Comparison of ENCODE assay signal across 21 cellular contexts in genomic region chr15:42069496-42070275, GRCh38. TPM values are rescaled to one million over a fixed set of nuclear protein-coding genes. Genes with fewer than 3 reads are reported as not detected.
DNase-seq lines count a peak whose midpoint lies in the region; ATAC-seq and TF ChIP-seq lines count a peak whose summit lies in the region.
"Had no signal": no experiment of that assay in that cellular context is flagged by ENCODE, and none has a peak within 500 bp of the region (broad histone marks: within the 10 kb centered on the region; RNA-seq: fewer than 3 reads in every experiment).

No MANE protein-coding gene starts in this region.

- TF ChIP-seq CTCF in nephron progenitor cell (IDR thresholded peaks at IDR 0.05) (no peak), suprapubic skin (IDR thresholded peaks at IDR 0.05) (no peak)

- peaks cover 33% of the 10 kb centered on the region for H3K4me1 Mint-ChIP-seq in nephron progenitor cell
- H3K4me1 Mint-ChIP-seq in activated T-helper 2 cell treated with anti-CD3 and anti-CD28 coated beads, Interferon-gamma antibody, Interleukin-2, Interleukin-4, amounts not matched to agents 10 μg/mL and 5 μg/mL and 100 μg/mL, durations not matched to agents 14 hours and 24 hours and 36 hours (ENCODE audit: low read depth) = peaks cover 2% of the 10 kb centered on the region

- peaks cover 10% of the 10 kb centered on the region for H3K4me1 ChIP-seq in suprapubic skin

- H3K4me3 Mint-ChIP-seq in nephron progenitor cell = no peak overlapping the region
- no peak overlapping the region for H3K4me3 Mint-ChIP-seq in activated T-helper 2 cell treated with anti-CD3 and anti-CD28 coated beads, Interferon-gamma antibody, Interleukin-2, Interleukin-4, amounts not matched to agents 10 μg/mL and 5 μg/mL and 100 μg/mL, durations not matched to agents 14 hours and 24 hours and 36 hours (ENCODE audit: low read depth)
- H3K4me3 Mint-ChIP-seq: CD14-positive monocyte, HFFc6 had no signal

- no peak for TF ChIP-seq EP300 in suprapubic skin (IDR thresholded peaks at IDR 0.05)

- ATAC-seq in GM19463 (IDR thresholded peaks at IDR 0.05; ENCODE audit: unreplicated experiment) = no peak

- H3K36me3 Mint-ChIP-seq in nephron progenitor cell (ENCODE audit: low read depth) = no peaks in the 10 kb centered on the region
- H3K36me3 Mint-ChIP-seq in activated T-helper 2 cell treated with anti-CD3 and anti-CD28 coated beads, Interferon-gamma antibody, Interleukin-2, Interleukin-4, amounts not matched to agents 10 μg/mL and 5 μg/mL and 100 μg/mL, durations not matched to agents 14 hours and 24 hours and 36 hours (ENCODE audit: low read depth) = no peaks in the 10 kb centered on the region
- H3K36me3 Mint-ChIP-seq: CD14-positive monocyte had no signal

- peaks cover 14% of the 10 kb centered on the region for H3K9me3 Mint-ChIP-seq in nephron progenitor cell
- no peaks in the 10 kb centered on the region for H3K9me3 Mint-ChIP-seq in activated T-helper 2 cell treated with anti-CD3 and anti-CD28 coated beads, Interferon-gamma antibody, Interleukin-2, Interleukin-4, amounts not matched to agents 10 μg/mL and 5 μg/mL and 100 μg/mL, durations not matched to agents 14 hours and 24 hours and 36 hours

- no peak overlapping the region for H3K4me3 ChIP-seq in suprapubic skin

- intact Hi-C loops in activated T-helper 2 cell treated with anti-CD3 and anti-CD28 coated beads, Interferon-gamma antibody, Interleukin-2, Interleukin-4, amounts not matched to agents 10 μg/mL and 5 μg/mL and 100 μg/mL, durations not matched to agents 14 hours and 24 hours and 36 hours (cut with micrococcal nuclease) = loop anchor here (5.0 kb wide), 1 partner anchor 68 kb away; no protein-coding TSS in a partner anchor

- DNase-seq in activated CD4-positive, CD25-positive, alpha-beta regulatory T cell treated with anti-CD3 and anti-CD28 coated beads, Interleukin-2, amount 50 U/mL, for 72 hours = peak; percentile 19
- DNase-seq in activated CD4-positive, CD25-positive, alpha-beta regulatory T cell (lab: John Stamatoyannopoulos, UW) = no peak
- DNase-seq in cerebellum (ENCODE audit: low spot score) = peak; percentile 53
- DNase-seq in nephron progenitor cell = no peak
- peak; percentile 49 to 72 for DNase-seq in suprapubic skin (ENCODE audit: low spot score in 2 of 2)
- DNase-seq in activated T-helper 2 cell treated with anti-CD3 and anti-CD28 coated beads, Interferon-gamma antibody, Interleukin-2, Interleukin-4, amounts not matched to agents 10 μg/mL and 5 μg/mL and 100 μg/mL, durations not matched to agents 14 hours and 24 hours and 36 hours (ENCODE audit: low spot score) = no peak
- no peak for DNase-seq in EL
- DNase-seq: 8988T, DMS153, HFFc6, KBM-7, NCI-H1694 treated with DMSO at 0.1 percent for 48 hours, NCI-H2107, NCI-H510A, NCI-H774, OCI-M1, SHP77 treated with DMSO at 0.1 percent for 48 hours had no signal

- TF ChIP-seq POLR2A in suprapubic skin (IDR thresholded peaks at IDR 0.05) = no peak

- peaks cover 25% of the 10 kb centered on the region for H3K27me3 Mint-ChIP-seq in nephron progenitor cell (ENCODE audit: low read depth, poor library complexity)
- peaks cover 18% of the 10 kb centered on the region for H3K27me3 Mint-ChIP-seq in activated T-helper 2 cell treated with anti-CD3 and anti-CD28 coated beads, Interferon-gamma antibody, Interleukin-2, Interleukin-4, amounts not matched to agents 10 μg/mL and 5 μg/mL and 100 μg/mL, durations not matched to agents 14 hours and 24 hours and 36 hours (ENCODE audit: low read depth)

- H3K36me3 ChIP-seq in suprapubic skin = no peaks in the 10 kb centered on the region

- no peak overlapping the region for H3K27ac ChIP-seq in suprapubic skin

- H3K9me3 ChIP-seq in suprapubic skin = no peaks in the 10 kb centered on the region

- no peaks in the 10 kb centered on the region for H3K27me3 ChIP-seq in suprapubic skin

- H3K27ac Mint-ChIP-seq in nephron progenitor cell = peak overlapping the region; percentile 10
- H3K27ac Mint-ChIP-seq in activated T-helper 2 cell treated with anti-CD3 and anti-CD28 coated beads, Interferon-gamma antibody, Interleukin-2, Interleukin-4, amounts not matched to agents 10 μg/mL and 5 μg/mL and 100 μg/mL, durations not matched to agents 14 hours and 24 hours and 36 hours = no peak overlapping the region
- H3K27ac Mint-ChIP-seq: HFFc6 had no signal

- 91% methylated on average over 6 of the region's 17 CpGs for WGBS in suprapubic skin

RNA-seq across cellular contexts. Expression of gene PLA2G4D, which starts 24.7 kb away (rescaled TPM):
- 0.09 TPM for total RNA-seq in cerebellum
- total RNA-seq in suprapubic skin = 10 to 100 TPM; 15.0 to 29.6 (median 24.4) TPM
- not detected in 2 replicates for total RNA-seq in activated T-helper 2 cell treated with anti-CD3 and anti-CD28 coated beads, Interferon-gamma antibody, Interleukin-2, Interleukin-4, amounts not matched to agents 10 μg/mL and 5 μg/mL and 100 μg/mL, durations not matched to agents 14 hours and 24 hours and 36 hours
- total RNA-seq: H4, HFFc6, RPMI7951 had no signal

RNA-seq across cellular contexts. Expression of gene PLA2G4E, which starts 48.8 kb away (rescaled TPM):
- total RNA-seq in cerebellum (not detected), suprapubic skin (100 to 1,000 TPM in 1 of 4 donors, 10 to 100 TPM in 3; 47.9 to 129 (median 60.9) TPM)
- not detected in 2 replicates for total RNA-seq in activated T-helper 2 cell treated with anti-CD3 and anti-CD28 coated beads, Interferon-gamma antibody, Interleukin-2, Interleukin-4, amounts not matched to agents 10 μg/mL and 5 μg/mL and 100 μg/mL, durations not matched to agents 14 hours and 24 hours and 36 hours
- total RNA-seq: H4, HFFc6, RPMI7951 had no signal

Comparison
In these comparisons a context has a peak if more than half of its experiments do, and no peak if none do; other contexts are left out.
1. DNase-seq: peak in activated CD4-positive, CD25-positive, alpha-beta regulatory T cell treated with anti-CD3 and anti-CD28 coated beads, Interleukin-2, amount 50 U/mL, for 72 hours (single experiment), cerebellum (single experiment) and suprapubic skin (2 of 2); none in activated CD4-positive, CD25-positive, alpha-beta regulatory T cell (0 of 4), nephron progenitor cell (single experiment), activated T-helper 2 cell treated with anti-CD3 and anti-CD28 coated beads, Interferon-gamma antibody, Interleukin-2, Interleukin-4, amounts not matched to agents 10 μg/mL and 5 μg/mL and 100 μg/mL, durations not matched to agents 14 hours and 24 hours and 36 hours (single experiment) and EL (single experiment).
2. RNA of gene PLA2G4D, which starts 24.7 kb away (total RNA-seq): 15.0 to 29.6 TPM in suprapubic skin; 0.09 TPM in cerebellum (single experiment) and not detected in activated T-helper 2 cell treated with anti-CD3 and anti-CD28 coated beads, Interferon-gamma antibody, Interleukin-2, Interleukin-4, amounts not matched to agents 10 μg/mL and 5 μg/mL and 100 μg/mL, durations not matched to agents 14 hours and 24 hours and 36 hours; every median in the first group is over 10 times any median in the second.
3. RNA of gene PLA2G4E, which starts 48.8 kb away (total RNA-seq): 47.9 to 129 TPM in suprapubic skin; not detected in cerebellum (single experiment) and not detected in activated T-helper 2 cell treated with anti-CD3 and anti-CD28 coated beads, Interferon-gamma antibody, Interleukin-2, Interleukin-4, amounts not matched to agents 10 μg/mL and 5 μg/mL and 100 μg/mL, durations not matched to agents 14 hours and 24 hours and 36 hours; every median in the first group is over 10 times any median in the second.